23 cellular contexts compared by ENCODE assay signal in genomic region chr15:26739791-26740190, GRCh38. TPM values are rescaled to one million over a fixed set of nuclear protein-coding genes. Genes with fewer than 3 reads are reported as not detected.
DNase-seq lines count a peak whose midpoint lies in the region; TF ChIP-seq lines count a peak whose summit lies in the region.
"Had no signal": no experiment of that assay in that cellular context is flagged by ENCODE, and none has a peak within 500 bp of the region (broad histone marks: within the 10 kb centered on the region; RNA-seq: fewer than 3 reads in every experiment).

No MANE protein-coding gene starts in this region.

- no peak overlapping the region for H3K56ac ChIP-seq in H9 (ENCODE audit: insufficient read length, low read depth, low read length)

- H3K36me3 Mint-ChIP-seq in H9 (ENCODE audit: insufficient read depth in 1 of 3, low read depth in 3 of 3): peaks cover 7 to 18% (median 11%) of the 10 kb centered on the region in 3 experiments
- H3K36me3 Mint-ChIP-seq in glutamatergic neuron (ENCODE audit: unreplicated experiment): peaks cover 4% of the 10 kb centered on the region

- no peak for DNase-seq in H9
- peak in 2 of 3 experiments; percentile 45 to 79 for DNase-seq in NCI-H1417 (lab: John Stamatoyannopoulos, UW)
- peak; percentile 77 for DNase-seq in NCI-H748 (lab: John Stamatoyannopoulos, UW; ENCODE audit: unreplicated experiment)
- no peak for DNase-seq in glutamatergic neuron
- no peak for DNase-seq in GM13976 (ENCODE audit: low spot score)
- no peak for DNase-seq in T-helper 1 cell
- no peak for DNase-seq in COR-L47 (lab: John Stamatoyannopoulos, UW)
- DNase-seq: AML-193; Caco-2; CD4-positive, alpha-beta T cell; GOT3; Kasumi-1; NCI-H187 treated with DMSO at 0.1 percent for 48 hours; NCI-H2107; NCI-H446 treated with DMSO at 0.1 percent for 48 hours; NCI-H774; PC-9; SJCRH30; T-helper 2 cell had no signal

- H2BK5ac ChIP-seq in H9 (ENCODE audit: insufficient read length, low read length): no peak overlapping the region

- no peaks in the 10 kb centered on the region for H3K27me3 ChIP-seq in H9 (ENCODE audit: insufficient read depth, low read length)
- H3K27me3 ChIP-seq: BLaER1 treated with 17β-estradiol and CSF1 and Interleukin-3, amounts not matched to agents 10 nM and 100 nM; SJCRH30 had no signal

- H3K18ac ChIP-seq in H9 (ENCODE audit: insufficient read length, low read depth, low read length): no peak overlapping the region

- H3K4me3 Mint-ChIP-seq in H9 (no peak overlapping the region), glutamatergic neuron (ENCODE audit: unreplicated experiment) (peak overlapping the region; percentile 19)
- H3K4me3 Mint-ChIP-seq: CD4-positive, alpha-beta T cell had no signal

- peaks cover 4% of the 10 kb centered on the region for H3K79me1 ChIP-seq in H9 (ENCODE audit: insufficient read depth, low read depth, low read length, poor library complexity, severe bottlenecking)

- H4K20me1 ChIP-seq in H9 (ENCODE audit: control insufficient read depth, insufficient read depth, insufficient read length): no peaks in the 10 kb centered on the region
- H4K20me1 ChIP-seq: BLaER1 treated with 17β-estradiol and CSF1 and Interleukin-3, amounts not matched to agents 10 nM and 100 nM had no signal

- peaks cover 11% of the 10 kb centered on the region; the same call in 1 of the 2 replicates for H3K4me1 ChIP-seq in H9 (ENCODE audit: insufficient read depth, low read length)
- H3K4me1 ChIP-seq: Caco-2, SJCRH30 had no signal

- no peak overlapping the region for H2BK12ac ChIP-seq in H9 (ENCODE audit: insufficient read length, low read depth, low read length)

- no peaks in the 10 kb centered on the region for H3K9me3 ChIP-seq in H9 (ENCODE audit: control insufficient read depth, low read depth, low read length)
- H3K9me3 ChIP-seq: A549, Caco-2, SJCRH30 had no signal

- peak overlapping the region in 2 of 3 experiments; percentile 41 to 50; a peak in 2 of 7 replicates for H3K27ac Mint-ChIP-seq in H9
- H3K27ac Mint-ChIP-seq in glutamatergic neuron (ENCODE audit: unreplicated experiment): no peak overlapping the region
- H3K27ac Mint-ChIP-seq: CD4-positive, alpha-beta T cell had no signal

- H3K4ac ChIP-seq in H9 (ENCODE audit: low read depth, low read length): no peak overlapping the region

- no peak overlapping the region for H4K91ac ChIP-seq in H9 (ENCODE audit: insufficient read length, low read depth, low read length)

- H3K9me3 Mint-ChIP-seq in H9: peaks cover 4 to 7% of the 10 kb centered on the region in 2 experiments; a peak in 4 of 5 replicates
- peaks cover 7% of the 10 kb centered on the region for H3K9me3 Mint-ChIP-seq in glutamatergic neuron (ENCODE audit: unreplicated experiment)

- no peak overlapping the region for H4K8ac ChIP-seq in H9 (replicated peaks; ENCODE audit: insufficient read length, low read depth, low read length)

- peaks cover 49 to 55% of the 10 kb centered on the region in 2 experiments for H3K4me1 Mint-ChIP-seq in H9
- H3K4me1 Mint-ChIP-seq in glutamatergic neuron (ENCODE audit: low read depth, unreplicated experiment): peaks cover 27% of the 10 kb centered on the region

- H2BK15ac ChIP-seq in H9 (ENCODE audit: low read depth, low read length): no peak overlapping the region

- H3K9ac ChIP-seq in H9 (ENCODE audit: extremely low read depth, insufficient read length, low read length): no peak overlapping the region
- H3K9ac ChIP-seq: BLaER1 treated with 17β-estradiol and CSF1 and Interleukin-3, amounts not matched to agents 10 nM and 100 nM had no signal

- no peak overlapping the region for H2AFZ ChIP-seq in H9 (ENCODE audit: low read length)
- H2AFZ ChIP-seq: PC-9 had no signal

- H2BK120ac ChIP-seq in H9 (ENCODE audit: low read depth, low read length, poor library complexity, severe bottlenecking): no peak overlapping the region

- H3T11ph ChIP-seq in H9 (ENCODE audit: low read length): no peak overlapping the region

- H3K27ac ChIP-seq in H9 (ENCODE audit: insufficient read length, low read depth, low read length): no peak overlapping the region
- H3K27ac ChIP-seq: A549, PC-9, SJCRH30 had no signal

- H3K23me2 ChIP-seq in H9 (ENCODE audit: insufficient read length, low read depth, low read length, poor library complexity, severe bottlenecking): no peaks in the 10 kb centered on the region

- H2BK20ac ChIP-seq in H9 (ENCODE audit: low read depth, low read length, poor library complexity, severe bottlenecking): no peak overlapping the region

- H3K23ac ChIP-seq in H9 (ENCODE audit: insufficient read length, low read depth, low read length): no peak overlapping the region

- H3K27me3 Mint-ChIP-seq in H9 (ENCODE audit: low read depth) (no peaks in the 10 kb centered on the region), glutamatergic neuron (ENCODE audit: unreplicated experiment) (peaks cover 3% of the 10 kb centered on the region)
- H3K27me3 Mint-ChIP-seq: CD4-positive, alpha-beta T cell had no signal

- peaks cover 7% of the 10 kb centered on the region; the same call in 1 of the 2 replicates for H3K79me2 ChIP-seq in H9 (ENCODE audit: insufficient read depth, low read length)

- in situ Hi-C loops in GM13976 (cut with MboI; ENCODE audit: low sequenced_read_pairs, unreplicated experiment): no loop called here

- no peak overlapping the region for H3K4me2 ChIP-seq in H9 (ENCODE audit: insufficient read depth, insufficient read length, low read length)
- H3K4me2 ChIP-seq: A549, PC-9 had no signal

- H2AK5ac ChIP-seq in H9 (ENCODE audit: insufficient read length, low read length): no peak overlapping the region

- WGBS in H9 (ENCODE audit: extremely low coverage, insufficient read length, low lambda C conversion rate): no CpG with 5 or more reads among the region's 7 CpGs

- H3K14ac ChIP-seq in H9 (ENCODE audit: insufficient read depth, low read length): no peak overlapping the region; the same call in 1 of the 2 replicates

- TF ChIP-seq CTCF in H9 (conservative IDR thresholded peaks at IDR 0.05) (no peak), glutamatergic neuron (IDR thresholded peaks at IDR 0.05; ENCODE audit: partially characterized antibody, unreplicated experiment) (no peak), GM13976 (IDR thresholded peaks at IDR 0.05; ENCODE audit: borderline replicate concordance, control extremely low read depth, extremely low read depth, insufficient read depth, missing control alignments) (no peak)

- no peak overlapping the region for H4K5ac ChIP-seq in H9 (ENCODE audit: insufficient read length, low read depth, low read length)

RNA-seq across cellular contexts. Expression of gene GABRB3, which starts 33.1 kb away (rescaled TPM):
- total RNA-seq in H9 (2021) (98.2 and 112 TPM in 2 replicates), glutamatergic neuron (ENCODE audit: unreplicated experiment) (287 TPM)
- total RNA-seq: Caco-2; CD4-positive, alpha-beta T cell; HT-29; M059J had no signal

Comparison
In these comparisons a context has a peak if more than half of its experiments do, and no peak if none do; other contexts are left out.
1. DNase-seq: peak in NCI-H1417 (2 of 3) and NCI-H748 (single experiment); none in H9 (single experiment), glutamatergic neuron (single experiment), GM13976 (single experiment), T-helper 1 cell (0 of 5) and COR-L47 (single experiment).